9 cellular contexts compared by ENCODE assay signal in genomic region chr15:25775317-25775912, GRCh38.
A peak's percentile ranks its signal among the peaks of the same experiment; 100 is the strongest.
DNase-seq lines count a peak whose midpoint lies in the region; ATAC-seq lines count a peak whose summit lies in the region.
"Had no signal": no experiment of that assay in that cellular context is flagged by ENCODE, and none has a peak within 500 bp of the region (broad histone marks: within the 10 kb centered on the region; RNA-seq: fewer than 3 reads in every experiment).

No MANE protein-coding gene starts in this region.

- no peak for DNase-seq in activated naive CD4-positive, alpha-beta T cell (lab: John Stamatoyannopoulos, UW)
- peak; percentile 85 for DNase-seq in LHCN-M2 (ENCODE audit: low read depth)
- peak; percentile 76 for DNase-seq in Right ventricle myocardium superior
- no peak for DNase-seq in hypothalamus (lab: John Stamatoyannopoulos, UW)
- no peak for DNase-seq in stimulated activated naive CD8-positive, alpha-beta T cell treated with anti-CD3 and anti-CD28 coated beads, Interleukin-15, Interleukin-2, amounts not matched to agents 100 U/mL and 50 U/mL, for 24 hours
- no peak for DNase-seq in epidermal melanocyte (ENCODE audit: insufficient read length, low spot score)

- no peaks in the 10 kb centered on the region for H3K9me3 ChIP-seq in subcutaneous abdominal adipose tissue (ENCODE audit: control insufficient read depth in 5 of 5, low read length in 5 of 5)
- H3K9me3 ChIP-seq: Caco-2 had no signal

- peak overlapping the region in 1 of 5 donors; percentile 64 for H3K9ac ChIP-seq in subcutaneous abdominal adipose tissue (ENCODE audit: low read length in 5 of 5)

- intact Hi-C loops in Right ventricle myocardium superior (cut with DNase I), result no loop called here

- no peak overlapping the region for H3K4me3 Mint-ChIP-seq in activated naive CD4-positive, alpha-beta T cell treated with anti-CD3 and anti-CD28 coated beads, Interleukin-2, amount 50 U/mL, for 24 hours

- H3K36me3 Mint-ChIP-seq in activated naive CD4-positive, alpha-beta T cell treated with anti-CD3 and anti-CD28 coated beads, Interleukin-2, amount 50 U/mL, for 24 hours, result peaks cover 4% of the 10 kb centered on the region

- H3K27ac ChIP-seq in subcutaneous abdominal adipose tissue (ENCODE audit: low read depth, low read length), result peak overlapping the region; percentile 78

- ATAC-seq in Right ventricle myocardium superior (ENCODE audit: poor library complexity), result peak; percentile 90
- ATAC-seq in stimulated activated naive CD8-positive, alpha-beta T cell treated with anti-CD3 and anti-CD28 coated beads, Interleukin-15, Interleukin-2, amounts not matched to agents 100 U/mL and 50 U/mL, for 24 hours, result no peak

- H3K27me3 ChIP-seq in subcutaneous abdominal adipose tissue (ENCODE audit: control insufficient read depth in 5 of 5, insufficient read depth in 4 of 5, low read length in 5 of 5), result no peaks in the 10 kb centered on the region

- peak overlapping the region; percentile 59 for H3K27ac Mint-ChIP-seq in activated naive CD4-positive, alpha-beta T cell treated with anti-CD3 and anti-CD28 coated beads, Interleukin-2, amount 50 U/mL, for 24 hours

- H3K4me3 ChIP-seq in subcutaneous abdominal adipose tissue (ENCODE audit: low read depth in 1 of 5, low read length in 5 of 5), result peak overlapping the region in 1 of 5 donors; percentile 3

- H3K4me1 Mint-ChIP-seq in activated naive CD4-positive, alpha-beta T cell treated with anti-CD3 and anti-CD28 coated beads, Interleukin-2, amount 50 U/mL, for 24 hours, result peaks cover 39% of the 10 kb centered on the region

- peaks cover 0 to 7% (median 4%) of the 10 kb centered on the region in 5 donors for H3K36me3 ChIP-seq in subcutaneous abdominal adipose tissue (ENCODE audit: control insufficient read depth in 5 of 5, insufficient read depth in 5 of 5, low read length in 5 of 5)

- no peaks in the 10 kb centered on the region for H3K27me3 Mint-ChIP-seq in activated naive CD4-positive, alpha-beta T cell treated with anti-CD3 and anti-CD28 coated beads, Interleukin-2, amount 50 U/mL, for 24 hours

- H3K9me3 Mint-ChIP-seq in activated naive CD4-positive, alpha-beta T cell treated with anti-CD3 and anti-CD28 coated beads, Interleukin-2, amount 50 U/mL, for 24 hours, result no peaks in the 10 kb centered on the region

- H3K4me1 ChIP-seq in subcutaneous abdominal adipose tissue (ENCODE audit: control insufficient read depth in 5 of 5, insufficient read depth in 5 of 5, low read length in 5 of 5), result peaks cover 10 to 20% (median 13%) of the 10 kb centered on the region in 5 donors

Comparison
In these comparisons a context has a peak if more than half of its experiments do, and no peak if none do; other contexts are left out.
1. DNase-seq: peak in LHCN-M2 (single experiment) and Right ventricle myocardium superior (single experiment); none in activated naive CD4-positive, alpha-beta T cell (0 of 4), hypothalamus (0 of 51), stimulated activated naive CD8-positive, alpha-beta T cell treated with anti-CD3 and anti-CD28 coated beads, Interleukin-15, Interleukin-2, amounts not matched to agents 100 U/mL and 50 U/mL, for 24 hours (single experiment) and epidermal melanocyte (single experiment).